In genomic region chr17:45894022-45894784, GRCh38 we compare ENCODE assay signal across 1 cellular context.
TF ChIP-seq lines count a peak whose summit lies in the region.

Gene MAPT (plus strand): TSS chr17:45894554. CDS start chr17:45962338, 67,784 bp downstream.

TF ChIP-seq in HEK293, 187 proteins besides CTCF, POLR2A, EP300 and RAD21 (continued from another document and continues in another):
- 0 out of 2 replicates have a peak, but pooled peaks have one; percentile 44 for TF ChIP-seq ZIC2 (tag by site-specific recombination; IDR thresholded peaks at IDR 0.05)
- TF ChIP-seq ZNF37A (tag by site-specific recombination; IDR thresholded peaks at IDR 0.05) = no peak
- no peak for TF ChIP-seq ZNF112 (tag by site-specific recombination; IDR thresholded peaks at IDR 0.05)
- TF ChIP-seq REPIN1 (tag by site-specific recombination; IDR thresholded peaks at IDR 0.05; ENCODE audit: low read depth) = no peak
- peak; percentile 98 for TF ChIP-seq HIC1 (tag by site-specific recombination; IDR thresholded peaks at IDR 0.05)
- peak; percentile 61 for TF ChIP-seq PATZ1 (tag by site-specific recombination; IDR thresholded peaks at IDR 0.05)
- no peak for TF ChIP-seq ZNF423 (tag by site-specific recombination; IDR thresholded peaks at IDR 0.05)
- no peak for TF ChIP-seq ZNF530 (tag by site-specific recombination; IDR thresholded peaks at IDR 0.05; ENCODE audit: low read depth)
- no peak for TF ChIP-seq ZFP41 (tag by site-specific recombination; IDR thresholded peaks at IDR 0.05; ENCODE audit: borderline replicate concordance)
- no peak for TF ChIP-seq ZBTB48 (tag by site-specific recombination; IDR thresholded peaks at IDR 0.05)
- TF ChIP-seq PRDM4 (tag by site-specific recombination; IDR thresholded peaks at IDR 0.05) = peak; percentile 57; the same call in 1 of the 2 replicates
- no peak for TF ChIP-seq GLI4 (tag by site-specific recombination; IDR thresholded peaks at IDR 0.05)
- TF ChIP-seq SP2 (tag by site-specific recombination; IDR thresholded peaks at IDR 0.05) = peak; percentile 53
- TF ChIP-seq ZNF629 (tag by site-specific recombination; IDR thresholded peaks at IDR 0.05) = no peak
- TF ChIP-seq ZNF624 (tag by site-specific recombination; IDR thresholded peaks at IDR 0.05) = no peak
- no peak for TF ChIP-seq ZNF510 (tag by site-specific recombination; IDR thresholded peaks at IDR 0.05; ENCODE audit: insufficient replicate concordance)
- TF ChIP-seq ZSCAN16 (tag by site-specific recombination; IDR thresholded peaks at IDR 0.05) = no peak
- TF ChIP-seq ZNF677 (tag by site-specific recombination; IDR thresholded peaks at IDR 0.05) = peak; percentile 14; the same call in 1 of the 2 replicates
- no peak for TF ChIP-seq ZNF623 (tag by site-specific recombination; IDR thresholded peaks at IDR 0.05)
- peak; percentile 85 for TF ChIP-seq ZNF341 (tag by site-specific recombination; IDR thresholded peaks at IDR 0.05; ENCODE audit: low read depth)
- peak; percentile 90; the same call in 1 of the 2 replicates for TF ChIP-seq KLF8 (tag by site-specific recombination; IDR thresholded peaks at IDR 0.05)
- no peak for TF ChIP-seq RBAK (tag by site-specific recombination; IDR thresholded peaks at IDR 0.05)
- no peak for TF ChIP-seq BCL11A (tag by site-specific recombination; IDR thresholded peaks at IDR 0.05; ENCODE audit: low read depth)
- TF ChIP-seq KLF1 (tag by site-specific recombination; IDR thresholded peaks at IDR 0.05) = 0 out of 2 replicates have a peak, but pooled peaks have one; percentile 77
- 0 out of 2 replicates have a peak, but pooled peaks have one; percentile 51 for TF ChIP-seq ZNF518A (tag by site-specific recombination; conservative IDR thresholded peaks at IDR 0.05; ENCODE audit: low read depth)
- no peak for TF ChIP-seq ZNF138 (tag by site-specific recombination; IDR thresholded peaks at IDR 0.05; ENCODE audit: borderline replicate concordance)
- no peak for TF ChIP-seq ZNF221 (tag by site-specific recombination; IDR thresholded peaks at IDR 0.05; ENCODE audit: borderline replicate concordance)
- TF ChIP-seq ZBTB1 (tag by site-specific recombination; IDR thresholded peaks at IDR 0.05) = no peak
- no peak for TF ChIP-seq TSHZ1 (tag by site-specific recombination; IDR thresholded peaks at IDR 0.05; ENCODE audit: borderline replicate concordance)
- TF ChIP-seq WT1 (tag by site-specific recombination; IDR thresholded peaks at IDR 0.05) = no peak
- TF ChIP-seq ZNF529 (tag by site-specific recombination; IDR thresholded peaks at IDR 0.05; ENCODE audit: insufficient replicate concordance) = no peak
- TF ChIP-seq ZBTB8A (tag by site-specific recombination; IDR thresholded peaks at IDR 0.05) = peak; percentile 93
- TF ChIP-seq ZNF223 (tag by site-specific recombination; IDR thresholded peaks at IDR 0.05) = no peak
- TF ChIP-seq ZNF747 (tag by site-specific recombination; IDR thresholded peaks at IDR 0.05) = no peak
- peak; percentile 84; the same call in 1 of the 2 replicates for TF ChIP-seq ZNF202 (tag by site-specific recombination; IDR thresholded peaks at IDR 0.05; ENCODE audit: borderline replicate concordance)
- TF ChIP-seq ZNF324 (tag by site-specific recombination; IDR thresholded peaks at IDR 0.05) = 0 out of 2 replicates have a peak, but pooled peaks have one; percentile 30
- TF ChIP-seq FEZF1 (tag by site-specific recombination; IDR thresholded peaks at IDR 0.05) = peak; percentile 38; the same call in 1 of the 2 replicates
- no peak for TF ChIP-seq ZNF792 (tag by site-specific recombination; IDR thresholded peaks at IDR 0.05)
- TF ChIP-seq ZNF785 (tag by site-specific recombination; IDR thresholded peaks at IDR 0.05) = no peak
- no peak for TF ChIP-seq OVOL3 (tag by site-specific recombination; IDR thresholded peaks at IDR 0.05)
- TF ChIP-seq ZNF155 (tag by site-specific recombination; IDR thresholded peaks at IDR 0.05) = no peak
- no peak for TF ChIP-seq ZNF266 (tag by site-specific recombination; IDR thresholded peaks at IDR 0.05; ENCODE audit: low read depth)
- TF ChIP-seq ZNF350 (tag by site-specific recombination; IDR thresholded peaks at IDR 0.05) = no peak
- TF ChIP-seq ZNF776 (tag by site-specific recombination; IDR thresholded peaks at IDR 0.05; ENCODE audit: borderline replicate concordance) = no peak
- no peak for TF ChIP-seq ZNF140 (tag by site-specific recombination; IDR thresholded peaks at IDR 0.05)
- no peak for TF ChIP-seq SCRT1 (tag by site-specific recombination; IDR thresholded peaks at IDR 0.05; ENCODE audit: borderline replicate concordance)
- TF ChIP-seq GLIS1 (tag by site-specific recombination; IDR thresholded peaks at IDR 0.05) = peak; percentile 57; the same call in 1 of the 2 replicates
- no peak for TF ChIP-seq ZNF311 (tag by site-specific recombination; IDR thresholded peaks at IDR 0.05; ENCODE audit: borderline replicate concordance)
- no peak for TF ChIP-seq ZNF280C (tag by site-specific recombination; IDR thresholded peaks at IDR 0.05)
- no peak for TF ChIP-seq ZNF416 (tag by site-specific recombination; IDR thresholded peaks at IDR 0.05)
